In genomic region chrX:153952373-153953026, GRCh38 we compare ENCODE assay signal across 12 cellular contexts. TPM values are rescaled to one million over a fixed set of nuclear protein-coding genes. Genes with fewer than 3 reads are reported as not detected.
DNase-seq lines count a peak whose midpoint lies in the region; ATAC-seq and TF ChIP-seq lines count a peak whose summit lies in the region.
"Had no signal": no experiment of that assay in that cellular context is flagged by ENCODE, and none has a peak within 500 bp of the region (broad histone marks: within the 10 kb centered on the region; RNA-seq: fewer than 3 reads in every experiment).

No MANE protein-coding gene starts in this region.

- POLR2A ChIA-PET in IMR-90 (lab: Charles Lee; ENCODE audit: unreplicated experiment) = no interaction called here

- TF ChIP-seq EP300 in sigmoid colon (IDR thresholded peaks at IDR 0.05) = no peak

- in situ Hi-C loops in IMR-90 (cut with MboI; ENCODE audit: low sequenced_read_pairs) = no loop called here

- no peak for DNase-seq in IMR-90
- no peak for DNase-seq in esophagus squamous epithelium (lab: John Stamatoyannopoulos, UW)
- DNase-seq in sigmoid colon = no peak
- DNase-seq in colonic mucosa = no peak
- no peak for DNase-seq in activated gamma-delta T cell (lab: John Stamatoyannopoulos, UW)
- DNase-seq: KG1, NCI-H2081 treated with DMSO at 0.1 percent for 48 hours, NCI-H510A had no signal

- BruUV-seq in IMR-90 (replicated peaks; lab: Mats Ljungman, UMichigan) = no TSS peak

- H4K8ac ChIP-seq in IMR-90 (ENCODE audit: low read depth in 2 of 2, low read length in 2 of 2) = peak overlapping the region; percentile 64 to 69; a peak in 3 of 4 replicates

- no peak overlapping the region for H2BK5ac ChIP-seq in IMR-90 (ENCODE audit: low read depth, low read length, poor library complexity, severe bottlenecking)

- H3K9ac ChIP-seq in BLaER1 (no peak overlapping the region), IMR-90 (ENCODE audit: low read depth, low read length) (no peak overlapping the region), colonic mucosa (ENCODE audit: low read depth in 2 of 2, low read length in 2 of 2) (no peak overlapping the region)

- no peak overlapping the region for H4K5ac ChIP-seq in IMR-90 (ENCODE audit: low read depth, low read length)

- H3K36me3 ChIP-seq in BLaER1 = peaks cover 82% of the 10 kb centered on the region
- peaks cover 66% of the 10 kb centered on the region for H3K36me3 ChIP-seq in IMR-90 (ENCODE audit: control insufficient read depth, insufficient read depth, low read length)
- H3K36me3 ChIP-seq in esophagus squamous epithelium = peaks cover 33 to 89% (median 34%) of the 10 kb centered on the region in 3 donors
- peaks cover 0 to 42% (median 20%) of the 10 kb centered on the region in 4 donors for H3K36me3 ChIP-seq in sigmoid colon
- H3K36me3 ChIP-seq in colonic mucosa = peaks cover 1% of the 10 kb centered on the region

- H3K4me2 ChIP-seq in BLaER1 = peak overlapping the region; percentile 35
- no peak overlapping the region for H3K4me2 ChIP-seq in IMR-90 (ENCODE audit: low read depth, low read length)

- no peak overlapping the region for H3K23ac ChIP-seq in IMR-90 (ENCODE audit: low read depth, low read length)

- H4K91ac ChIP-seq in IMR-90 (ENCODE audit: insufficient read depth, low read depth, low read length) = peak overlapping the region; percentile 31; the same call in 1 of the 2 replicates

- H3K4me3 ChIP-seq in BLaER1 (no peak overlapping the region), IMR-90 (ENCODE audit: insufficient read depth, low read depth, low read length) (no peak overlapping the region), esophagus squamous epithelium (no peak overlapping the region), sigmoid colon (peak overlapping the region in 2 of 4 donors; percentile 10 to 44), colonic mucosa (no peak overlapping the region)

- H2BK15ac ChIP-seq in IMR-90 (ENCODE audit: low read depth, low read length) = no peak overlapping the region; the same call in 2 of the 3 replicates

- peaks cover 0 to 6% of the 10 kb centered on the region in 2 experiments; a peak in 1 of 4 replicates for H3K79me1 ChIP-seq in IMR-90 (ENCODE audit: low read depth in 1 of 2, low read length in 2 of 2)

- H3K4me1 ChIP-seq in BLaER1 (peaks cover 66% of the 10 kb centered on the region), IMR-90 (ENCODE audit: control insufficient read depth, insufficient read depth, low read length) (peaks cover 4% of the 10 kb centered on the region), esophagus squamous epithelium (peaks cover 0 to 28% (median 0%) of the 10 kb centered on the region in 3 donors), sigmoid colon (peaks cover 0 to 78% (median 52%) of the 10 kb centered on the region in 4 donors), colonic mucosa (no peaks in the 10 kb centered on the region)
- H3K4me1 ChIP-seq: Caco-2 had no signal

- WGBS in IMR-90 (ENCODE audit: extremely low coverage in 2 of 2, insufficient read length in 1 of 2), 2 experiments = 93% methylated on average over 18 of the region's 32 CpGs; no CpG with 5 or more reads in 1 of the 2 experiments
- 94% methylated on average over 12 of the region's 32 CpGs; no CpG with 5 or more reads in 1 of the 2 donors for WGBS in esophagus squamous epithelium, 2 donors
- WGBS in sigmoid colon, 2 donors = 93 to 95% methylated on average over 32 of the region's 32 CpGs

- no peak overlapping the region for H3K14ac ChIP-seq in IMR-90 (replicated peaks; ENCODE audit: low read depth, low read length)

- TF ChIP-seq CTCF in IMR-90 (conservative IDR thresholded peaks at IDR 0.05; ENCODE audit: low read depth, low read length) (no peak), esophagus squamous epithelium (IDR thresholded peaks at IDR 0.05) (no peak), sigmoid colon (IDR thresholded peaks at IDR 0.05) (no peak), colonic mucosa (IDR thresholded peaks at IDR 0.05) (no peak)

- no peaks in the 10 kb centered on the region for H3K27me3 ChIP-seq in BLaER1
- no peaks in the 10 kb centered on the region for H3K27me3 ChIP-seq in IMR-90 (ENCODE audit: control insufficient read depth, insufficient read depth, low read length)
- H3K27me3 ChIP-seq in esophagus squamous epithelium = no peaks in the 10 kb centered on the region
- no peaks in the 10 kb centered on the region for H3K27me3 ChIP-seq in sigmoid colon
- no peaks in the 10 kb centered on the region for H3K27me3 ChIP-seq in colonic mucosa

- peak overlapping the region; percentile 72 for H3K4ac ChIP-seq in IMR-90 (ENCODE audit: low read depth, low read length)

- dilution Hi-C loops in IMR-90 (cut with HindIII; ENCODE audit: low sequenced_read_pairs, unreplicated experiment) = no loop called here

- no peak overlapping the region for H2AFZ ChIP-seq in IMR-90 (replicated peaks; ENCODE audit: low read length, poor library complexity)

- CTCF ChIA-PET in IMR-90 (lab: Yijun Ruan, JAX) = no interaction called here

- TF ChIP-seq POLR2A in IMR-90 (IDR thresholded peaks at IDR 0.05; ENCODE audit: low read depth, low read length) = no peak
- no peak for TF ChIP-seq POLR2A in esophagus squamous epithelium (IDR thresholded peaks at IDR 0.05)
- TF ChIP-seq POLR2A in sigmoid colon (IDR thresholded peaks at IDR 0.05) = no peak

- H2AK5ac ChIP-seq in IMR-90 (ENCODE audit: low read depth, low read length) = peak overlapping the region; percentile 83; the same call in 1 of the 2 replicates

- no peaks in the 10 kb centered on the region for H3K9me1 ChIP-seq in IMR-90 (ENCODE audit: insufficient read depth, low read length)

- TF ChIP-seq RAD21 in IMR-90 (IDR thresholded peaks at IDR 0.05; ENCODE audit: low read length) = no peak

- H3K9me3 ChIP-seq in BLaER1 = no peaks in the 10 kb centered on the region
- no peaks in the 10 kb centered on the region for H3K9me3 ChIP-seq in IMR-90 (ENCODE audit: control insufficient read depth, insufficient read depth, low read length)
- H3K9me3 ChIP-seq in esophagus squamous epithelium = no peaks in the 10 kb centered on the region
- H3K9me3 ChIP-seq in sigmoid colon = no peaks in the 10 kb centered on the region
- no peaks in the 10 kb centered on the region for H3K9me3 ChIP-seq in colonic mucosa
- H3K9me3 ChIP-seq: Caco-2 had no signal

- no peak overlapping the region for H2BK120ac ChIP-seq in IMR-90 (ENCODE audit: low read depth, low read length)

- ATAC-seq in IMR-90 (ENCODE audit: low read depth) (no peak), GM18873 (IDR thresholded peaks at IDR 0.05; ENCODE audit: low FRiP score, unreplicated experiment) (no peak), HG03469 (IDR thresholded peaks at IDR 0.05; ENCODE audit: unreplicated experiment) (no peak)

- intact Hi-C loops in IMR-90 (cut with micrococcal nuclease) = loop anchor here (1.0 kb wide), 1 partner anchor 188 kb away; the partner anchor contains the start of gene PLXNB3
- intact Hi-C loops in esophagus squamous epithelium (cut with DNase I) = no loop called here
- intact Hi-C loops in sigmoid colon (cut with DNase I) = loop anchor here (2.0 kb wide), 3 partner anchors 188 to 994 kb away; partner anchors contain the start of gene PLXNB3
- intact Hi-C loops in colonic mucosa (cut with DNase I) = loop anchor here (5.0 to 10.0 kb wide), 2 partner anchors 190 to 408 kb away; partner anchors contain the start of gene PLXNB3

- H4K20me1 ChIP-seq in BLaER1 (peaks cover 98% of the 10 kb centered on the region), IMR-90 (ENCODE audit: insufficient read depth, low read length) (no peaks in the 10 kb centered on the region)

- no peak overlapping the region; the same call in 1 of the 2 replicates for H2BK20ac ChIP-seq in IMR-90 (ENCODE audit: low read depth, low read length)

- H2AK9ac ChIP-seq in IMR-90 (replicated peaks; ENCODE audit: low read depth, low read length, poor library complexity) = peak overlapping the region; percentile 55

- no peak overlapping the region for H3K56ac ChIP-seq in IMR-90 (ENCODE audit: extremely low read depth, insufficient read depth, low read length)

- H3K18ac ChIP-seq in IMR-90 (ENCODE audit: low read depth, low read length) = no peak overlapping the region

- H3K27ac ChIP-seq in BLaER1 (peak overlapping the region; percentile 35), IMR-90 (ENCODE audit: insufficient read depth, low read length) (no peak overlapping the region), esophagus squamous epithelium (peak overlapping the region; percentile 24 to 82 (median 72)), sigmoid colon (peak overlapping the region; percentile 81 to 87 (median 86)), colonic mucosa (no peak overlapping the region)

RNA-seq across cellular contexts. Expression of gene RENBP, which starts 8.1 kb away (rescaled TPM):
- total RNA-seq in IMR-90 (2012; rRNA removed) (0.18 TPM in 1 of 2 replicates, not detected in the other), esophagus squamous epithelium (1 to 10 TPM in 2 of 4 donors, under 1 TPM in 1, not detected in 1; 0.45 to 7.6 (median 3.1) TPM), sigmoid colon (10 to 100 TPM in 3 of 4 donors, 1 to 10 TPM in 1; 9.8 to 16.8 (median 13.1) TPM), colonic mucosa (1 to 10 TPM; 3.3 to 5.0 TPM)
- polyA plus RNA-seq in IMR-90 (2012; rRNA removed) (0.10 and 0.15 TPM in 2 replicates), sigmoid colon (10 to 100 TPM; 10.2 to 15.1 (median 15.0) TPM)
- 0.13 TPM in 1 of 2 replicates, not detected in the other for polyA plus RNA-seq in IMR-90 (2012; cell fraction: cytosol; rRNA removed)
- polyA plus RNA-seq in IMR-90 (2012; cell fraction: nucleus; rRNA removed; ENCODE audit: low replicate concordance) = 0.35 and 0.52 TPM in 2 replicates

RNA-seq across cellular contexts. Expression of gene NAA10, which starts 17.7 kb away (rescaled TPM):
- total RNA-seq in IMR-90 (2012; rRNA removed) = 98.6 and 118 TPM in 2 replicates
- 150 and 172 TPM in 2 replicates for polyA plus RNA-seq in IMR-90 (2012; rRNA removed)
- 86.7 and 192 TPM in 2 replicates for polyA plus RNA-seq in IMR-90 (2012; cell fraction: cytosol; rRNA removed)
- 176 and 320 TPM in 2 replicates for polyA plus RNA-seq in IMR-90 (2012; cell fraction: nucleus; rRNA removed; ENCODE audit: low replicate concordance)
- 10 to 100 TPM; 42.5 to 92.5 (median 87.6) TPM for total RNA-seq in esophagus squamous epithelium
- total RNA-seq in sigmoid colon = 100 to 1,000 TPM in 1 of 4 donors, 10 to 100 TPM in 3; 57.4 to 113 (median 79.2) TPM
- 100 to 1,000 TPM in 1 of 3 donors, 10 to 100 TPM in 2; 78.6 to 128 (median 84.7) TPM for polyA plus RNA-seq in sigmoid colon
- total RNA-seq in colonic mucosa = 100 to 1,000 TPM in 1 of 2 donors, 10 to 100 TPM in 1; 55.9 to 115 TPM

RNA-seq across cellular contexts. Expression of gene HCFC1, which starts 19.1 kb away (rescaled TPM):
- total RNA-seq in IMR-90 (2012; rRNA removed) = 3.2 and 4.4 TPM in 2 replicates
- 17.6 and 19.0 TPM in 2 replicates for polyA plus RNA-seq in IMR-90 (2012; rRNA removed)
- 12.9 and 16.8 TPM in 2 replicates for polyA plus RNA-seq in IMR-90 (2012; cell fraction: cytosol; rRNA removed)
- polyA plus RNA-seq in IMR-90 (2012; cell fraction: nucleus; rRNA removed; ENCODE audit: low replicate concordance) = 21.4 and 46.2 TPM in 2 replicates
- total RNA-seq in esophagus squamous epithelium = 10 to 100 TPM; 22.2 to 54.0 (median 37.0) TPM
- 10 to 100 TPM; 23.5 to 57.3 (median 30.2) TPM for total RNA-seq in sigmoid colon
- polyA plus RNA-seq in sigmoid colon = 10 to 100 TPM in 1 of 3 donors, 1 to 10 TPM in 2; 7.4 to 34.4 (median 8.4) TPM
- 10 to 100 TPM; 36.6 to 80.5 TPM for total RNA-seq in colonic mucosa

RNA-seq across cellular contexts. Expression of gene TMEM187, which starts 20.1 kb away (rescaled TPM):
- total RNA-seq in IMR-90 (2012; rRNA removed) = 2.8 and 3.4 TPM in 2 replicates
- 6.2 and 6.3 TPM in 2 replicates for polyA plus RNA-seq in IMR-90 (2012; rRNA removed)
- 4.8 and 12.1 TPM in 2 replicates for polyA plus RNA-seq in IMR-90 (2012; cell fraction: cytosol; rRNA removed)
- 3.3 and 9.5 TPM in 2 replicates for polyA plus RNA-seq in IMR-90 (2012; cell fraction: nucleus; rRNA removed; ENCODE audit: low replicate concordance)
- total RNA-seq in esophagus squamous epithelium = 1 to 10 TPM; 2.5 to 4.1 (median 3.8) TPM
- total RNA-seq in sigmoid colon = 1 to 10 TPM; 3.5 to 8.6 (median 4.4) TPM
- polyA plus RNA-seq in sigmoid colon = 1 to 10 TPM; 3.6 to 9.3 (median 3.7) TPM
- 10 to 100 TPM in 1 of 2 donors, 1 to 10 TPM in 1; 8.7 to 19.2 TPM for total RNA-seq in colonic mucosa

RNA-seq across cellular contexts. Expression of gene ARHGAP4, which starts 26.4 kb away (rescaled TPM):
- 0.18 and 0.28 TPM in 2 replicates for total RNA-seq in IMR-90 (2012; rRNA removed)
- 0.72 and 0.79 TPM in 2 replicates for polyA plus RNA-seq in IMR-90 (2012; rRNA removed)
- 0.11 and 0.22 TPM in 2 replicates for polyA plus RNA-seq in IMR-90 (2012; cell fraction: cytosol; rRNA removed)
- polyA plus RNA-seq in IMR-90 (2012; cell fraction: nucleus; rRNA removed; ENCODE audit: low replicate concordance) = 3.0 and 7.9 TPM in 2 replicates
- total RNA-seq in esophagus squamous epithelium = 10 to 100 TPM in 1 of 4 donors, 1 to 10 TPM in 3; 3.9 to 18.3 (median 7.6) TPM
- total RNA-seq in sigmoid colon = 10 to 100 TPM; 12.4 to 27.4 (median 16.3) TPM
- 100 to 1,000 TPM in 1 of 3 donors, 10 to 100 TPM in 1, 1 to 10 TPM in 1; 8.4 to 122 (median 17.3) TPM for polyA plus RNA-seq in sigmoid colon
- total RNA-seq in colonic mucosa = 10 to 100 TPM; 19.9 to 30.0 TPM

Comparison
In these comparisons a context has a peak if more than half of its experiments do, and no peak if none do; other contexts are left out.
1. H3K27ac ChIP-seq: peak in BLaER1 (single experiment), esophagus squamous epithelium (4 of 4) and sigmoid colon (4 of 4); none in IMR-90 (single experiment) and colonic mucosa (single experiment).